4 cellular contexts compared by ENCODE assay signal in the genomic region with DNA sequence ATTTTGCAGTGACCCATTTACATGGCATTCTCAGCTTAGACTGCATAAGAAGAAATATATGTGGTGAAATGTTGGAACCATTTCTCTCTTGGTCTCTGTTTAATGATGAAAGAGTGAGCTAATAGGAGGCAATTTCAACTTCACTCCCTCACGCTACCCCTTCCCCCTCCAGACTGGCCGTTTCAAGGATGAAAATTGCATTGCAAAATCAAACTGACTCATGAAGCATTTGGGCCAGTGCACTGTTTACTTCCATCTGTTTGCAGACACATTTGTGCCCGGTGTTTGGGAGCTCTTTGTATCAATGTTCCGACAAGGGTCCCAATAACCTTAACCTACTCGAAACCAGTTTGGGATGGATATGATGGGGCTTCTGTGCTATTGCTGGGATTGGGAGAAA. TPM values are rescaled to one million over a fixed set of nuclear protein-coding genes. Genes with fewer than 3 reads are reported as not detected.
"Had no signal": no experiment of that assay in that cellular context is flagged by ENCODE, and none has a peak within 500 bp of the region (broad histone marks: within the 10 kb centered on the region; RNA-seq: fewer than 3 reads in every experiment).

No MANE protein-coding gene starts in this region.

RNA-seq across cellular contexts. Expression of a gene that starts 42.1 kb away (rescaled TPM):
- total RNA-seq: activated CD4-positive, alpha-beta memory T cell treated with anti-CD3 and anti-CD28 coated beads for 36 hours; activated naive CD4-positive, alpha-beta T cell treated with anti-CD3 and anti-CD28 coated beads, Interleukin-2, amount 50 U/mL, for 72 hours; activated T-cell treated with anti-CD3 and anti-CD28 coated beads, Interleukin-2, amount 50 U/mL, for 4 hours; chondrocyte had no signal
